19 cellular contexts compared by ENCODE assay signal in genomic region chr12:75565795-75566194, GRCh38. TPM values are rescaled to one million over a fixed set of nuclear protein-coding genes. Genes with fewer than 3 reads are reported as not detected.
DNase-seq lines count a peak whose midpoint lies in the region; ATAC-seq, FAIRE-seq and TF ChIP-seq lines count a peak whose summit lies in the region.
"Had no signal": no experiment of that assay in that cellular context is flagged by ENCODE, and none has a peak within 500 bp of the region (broad histone marks: within the 10 kb centered on the region; RNA-seq: fewer than 3 reads in every experiment).

No MANE protein-coding gene starts in this region.

- no peak for ATAC-seq in A549

- 62% methylated on average over 3 of the region's 3 CpGs for WGBS in A549 (ENCODE audit: missing lambda C conversion rate)

- no peak for TF ChIP-seq CTCF in A549 (IDR thresholded peaks at IDR 0.05)
- TF ChIP-seq CTCF in fibroblast of villous mesenchyme (IDR thresholded peaks at IDR 0.05; ENCODE audit: insufficient read depth, low read depth, low read length): peak; percentile 1

- no peak for TF ChIP-seq EP300 in A549 (IDR thresholded peaks at IDR 0.05)

- TF ChIP-seq RAD21 in A549 (conservative IDR thresholded peaks at IDR 0.05 in 1 of 2, IDR thresholded peaks at IDR 0.05 in 1 of 2): no peak

- no peak for DNase-seq in A549 (ENCODE audit: low read depth in 1 of 2, low spot score in 1 of 2)
- DNase-seq in GM12891 (ENCODE audit: insufficient read length, low spot score): no peak
- DNase-seq in LHCN-M2 (ENCODE audit: low read depth): peak; percentile 11
- no peak for DNase-seq in fibroblast of villous mesenchyme (ENCODE audit: low read depth)
- no peak for DNase-seq in T-helper 1 cell
- no peak for DNase-seq in NAMALWA (ENCODE audit: low spot score)
- DNase-seq in HTR-8/SVneo (ENCODE audit: insufficient read length, low spot score): no peak
- DNase-seq in HPDE6-E6E7 (ENCODE audit: extremely low spot score): no peak
- DNase-seq: ACHN; BE2C; Caco-2; CD4-positive, alpha-beta T cell; GOT3; H7; KG1 had no signal

- TF ChIP-seq POLR2A in A549 (IDR thresholded peaks at IDR 0.05; ENCODE audit: low read length) (no peak), GM12891 (IDR thresholded peaks at IDR 0.05; ENCODE audit: low read depth, low read length) (no peak)

- H3K9me3 ChIP-seq in A549: 0 out of 3 replicates have a peak, but pooled peaks cover 5% of the 10 kb centered on the region

- H3K4me3 ChIP-seq in A549 (no peak overlapping the region), fibroblast of villous mesenchyme (ENCODE audit: low read depth, low read length) (no peak overlapping the region)

- no peak overlapping the region for H3K27ac ChIP-seq in A549
- H3K27ac ChIP-seq: C4-2B had no signal

- no peak overlapping the region for H3K4me2 ChIP-seq in A549

- POLR2A ChIA-PET in A549 (lab: Yijun Ruan, JAX): no interaction called here

- no peaks in the 10 kb centered on the region for H3K4me1 ChIP-seq in A549
- H3K4me1 ChIP-seq: BE2C, Caco-2 had no signal

- FAIRE-seq in A549 (lab: Jason Lieb, UNC): no peak
- FAIRE-seq in GM12891 (lab: Jason Lieb, UNC): peak; percentile 40
- no peak for FAIRE-seq in HTR-8/SVneo (lab: Jason Lieb, UNC)
- FAIRE-seq: D721Med, G401.6, GM12892 had no signal

- CTCF ChIA-PET in A549 (lab: Yijun Ruan, JAX): no interaction called here

TF ChIP-seq in A549, 52 proteins besides CTCF, POLR2A, EP300 and RAD21:
- TF ChIP-seq RCOR1 (IDR thresholded peaks at IDR 0.05; ENCODE audit: low read depth, low read length) (no peak), FOXS1 (CRISPR knock-in tag; IDR thresholded peaks at IDR 0.05) (no peak), RARB (CRISPR knock-in tag; IDR thresholded peaks at IDR 0.05) (no peak), CBX8 (IDR thresholded peaks at IDR 0.05) (no peak), JUN (IDR thresholded peaks at IDR 0.05) (no peak), ZFP36 (IDR thresholded peaks at IDR 0.05; ENCODE audit: borderline replicate concordance, partially characterized antibody) (peak; percentile 64)

TF ChIP-seq in GM12891, 5 proteins besides CTCF, POLR2A, EP300 and RAD21:
- TF ChIP-seq PAX5 (IDR thresholded peaks at IDR 0.05; ENCODE audit: insufficient read depth, low read length, severe bottlenecking) (no peak), TAF1 (IDR thresholded peaks at IDR 0.05; ENCODE audit: low read depth, low read length) (no peak), POU2F2 (IDR thresholded peaks at IDR 0.05; ENCODE audit: low read depth, low read length) (no peak), POLR2AphosphoS5 (IDR thresholded peaks at IDR 0.05; ENCODE audit: low read depth, low read length) (no peak), SPI1 (IDR thresholded peaks at IDR 0.05; ENCODE audit: low read depth, low read length) (no peak)

RNA-seq across cellular contexts. Expression of gene KRR1, which starts 54.4 kb away (rescaled TPM):
- polyA plus RNA-seq in A549 (2011; rRNA removed) (63.9 and 122 TPM in 2 replicates), A549 (2017; fragmentation: RNase III; extraction: RNeasy Plus Mini Kit Qiagen cat#74134 plus additional on column Dnase treatment) (63.7 to 74.3 TPM (median 66.1 TPM) in 3 replicates)
- 11.7 and 16.0 TPM in 2 replicates for polyA plus RNA-seq in A549 (2012; cell fraction: cytosol; rRNA removed)
- 7.1 and 8.6 TPM in 2 replicates for polyA plus RNA-seq in A549 (2012; cell fraction: nucleus; rRNA removed)
- polyA minus RNA-seq in A549 (2011; rRNA and poly(A)+ RNA removed): 13.2 and 19.6 TPM in 2 replicates
- 52.1 TPM for polyA plus RNA-seq in GM12891 (2012; ENCODE audit: low read depth, missing spikeins)
- total RNA-seq in LHCN-M2 (2014; rRNA removed) (46.6 and 52.7 TPM in 2 replicates), fibroblast of villous mesenchyme (27.4 and 31.1 TPM in 2 replicates)
- polyA plus RNA-seq in LHCN-M2 (2012): 19.1 TPM
